In the genomic region with DNA sequence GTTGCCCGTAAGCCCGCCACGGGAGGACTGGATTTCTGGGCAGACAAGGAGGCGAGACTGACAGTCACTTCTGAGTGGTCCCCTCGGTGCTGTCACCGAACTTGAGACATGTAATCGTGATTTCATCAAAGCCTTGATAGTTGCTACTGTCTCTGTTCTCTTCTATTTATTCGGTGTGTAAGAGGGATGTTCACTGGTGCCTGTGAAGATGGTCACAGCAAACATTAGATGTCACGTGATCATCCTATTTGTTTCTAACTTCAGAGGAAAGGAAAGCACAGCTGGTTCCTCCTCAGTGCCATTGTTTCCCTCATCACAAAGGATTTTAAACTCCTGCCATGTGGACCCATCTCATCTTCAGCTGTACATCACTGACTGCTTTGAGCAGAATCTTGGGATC, we compare ENCODE assay signal across 23 cellular contexts.
DNase-seq lines count a peak whose midpoint lies in the region; ATAC-seq and TF ChIP-seq lines count a peak whose summit lies in the region.
"Had no signal": no experiment of that assay in that cellular context is flagged by ENCODE, and none has a peak within 500 bp of the region (broad histone marks: within the 10 kb centered on the region; RNA-seq: fewer than 3 reads in every experiment).

No MANE protein-coding gene starts in this region.

- no peak for ATAC-seq in WTC11
- ATAC-seq in stimulated activated naive CD8-positive, alpha-beta T cell treated with anti-CD3 and anti-CD28 coated beads, Interleukin-15, amount 100 ng/mL, for 72 hours = no peak
- ATAC-seq: heart left ventricle; mucosa of descending colon; right cardiac atrium; stimulated activated naive B cell treated with anti-CD40 and anti-IgM and Interleukin-4, amounts not matched to agents 10 μg/mL and 1 μg/mL and 100 μg/mL, for 72 hours had no signal

- CTCF ChIA-PET in WTC11 (lab: Charles Lee) = interaction anchor here (0.6 to 1.7 kb wide), 4 partner anchors 21 to 231 kb away, joined by 3 to 5 read pairs (median 4); no protein-coding TSS in a partner anchor

- no peak for TF ChIP-seq EP300 in tibial nerve (IDR thresholded peaks at IDR 0.05)

- no peaks in the 10 kb centered on the region; the same call in 1 of the 2 replicates for H3K4me1 Mint-ChIP-seq in WTC11
- H3K4me1 Mint-ChIP-seq in stimulated activated naive CD8-positive, alpha-beta T cell treated with anti-CD3 and anti-CD28 coated beads, Interleukin-15, amount 100 ng/mL, for 72 hours = peaks cover 7% of the 10 kb centered on the region
- H3K4me1 Mint-ChIP-seq: immature natural killer cell had no signal

- intact Hi-C loops in prostate gland (cut with DNase I) = no loop called here

- no peaks in the 10 kb centered on the region; the same call in 1 of the 2 replicates for H3K27me3 Mint-ChIP-seq in WTC11 (ENCODE audit: low read depth)
- peaks cover 43% of the 10 kb centered on the region for H3K27me3 Mint-ChIP-seq in stimulated activated naive CD8-positive, alpha-beta T cell treated with anti-CD3 and anti-CD28 coated beads, Interleukin-15, amount 100 ng/mL, for 72 hours

- no peaks in the 10 kb centered on the region for H3K27me3 ChIP-seq in prostate gland (replicated peaks; ENCODE audit: insufficient read depth)
- peaks cover 0 to 7% of the 10 kb centered on the region in 2 donors for H3K27me3 ChIP-seq in tibial nerve
- H3K27me3 ChIP-seq: thyroid gland had no signal

- H3K36me3 ChIP-seq in prostate gland (no peaks in the 10 kb centered on the region), tibial nerve (no peaks in the 10 kb centered on the region)
- H3K36me3 ChIP-seq: esophagus squamous epithelium, heart left ventricle, thyroid gland had no signal

- H3K27ac ChIP-seq in prostate gland (no peak overlapping the region), tibial nerve (no peak overlapping the region)
- H3K27ac ChIP-seq: esophagus squamous epithelium, heart left ventricle, thyroid gland had no signal

- H3K4me1 ChIP-seq in prostate gland (replicated peaks) (no peaks in the 10 kb centered on the region), tibial nerve (no peaks in the 10 kb centered on the region)
- H3K4me1 ChIP-seq: esophagus squamous epithelium, heart left ventricle, thyroid gland had no signal

- POLR2A ChIA-PET in WTC11 (lab: Charles Lee) = no interaction called here

- H3K36me3 Mint-ChIP-seq in WTC11 = no peaks in the 10 kb centered on the region
- H3K36me3 Mint-ChIP-seq: CD4-positive, CD25-positive, alpha-beta regulatory T cell; immature natural killer cell; stimulated activated naive B cell treated with anti-CD40 and anti-IgM and Interleukin-4, amounts not matched to agents 10 μg/mL and 1 μg/mL and 100 μg/mL, for 72 hours had no signal

- TF ChIP-seq CTCF in WTC11 (IDR thresholded peaks at IDR 0.05) (no peak), prostate gland (IDR thresholded peaks at IDR 0.05) (no peak), tibial nerve (IDR thresholded peaks at IDR 0.05) (no peak)

- H3K9me3 ChIP-seq in prostate gland = no peaks in the 10 kb centered on the region
- no peaks in the 10 kb centered on the region for H3K9me3 ChIP-seq in tibial nerve
- H3K9me3 ChIP-seq: esophagus squamous epithelium, heart left ventricle, mucosa of descending colon, thyroid gland had no signal

- DNase-seq in NCI-H2029 (lab: John Stamatoyannopoulos, UW) = peak; percentile 43
- DNase-seq in NCI-H2029 treated with DMSO at 0.1 percent for 48 hours (lab: John Stamatoyannopoulos, UW) = no peak
- DNase-seq in NCI-H1105 (lab: John Stamatoyannopoulos, UW) = peak; percentile 32
- no peak for DNase-seq in WTC11 (ENCODE audit: low spot score)
- peak; percentile 6 for DNase-seq in prostate gland (ENCODE audit: low spot score)
- DNase-seq in tibial nerve (ENCODE audit: low spot score in 2 of 2) = no peak
- DNase-seq in Kasumi-1 (lab: John Stamatoyannopoulos, UW) = no peak
- no peak for DNase-seq in stimulated activated naive CD8-positive, alpha-beta T cell treated with anti-CD3 and anti-CD28 coated beads, Interleukin-15, amount 100 ng/mL, for 72 hours
- DNase-seq: activated CD4-positive, alpha-beta T cell treated with anti-CD3 and anti-CD28 coated beads, Interleukin-2, amount 10 ng/mL, durations not matched to agents 7 days and 5 days; activated CD8-positive, alpha-beta memory T cell treated with anti-CD3 and anti-CD28 coated beads, Interleukin-2, amount 50 U/mL, for 48 hours; activated gamma-delta T cell; amygdala; caudate nucleus; CD4-positive, CD25-positive, alpha-beta regulatory T cell; esophagus squamous epithelium; heart left ventricle; immature natural killer cell; mucosa of descending colon; occipital lobe; right cardiac atrium; stimulated activated naive B cell treated with anti-CD40 and anti-IgM and Interleukin-4, amounts not matched to agents 10 μg/mL and 1 μg/mL and 100 μg/mL, for 72 hours; SW 1271; thyroid gland had no signal

- no peak overlapping the region for H3K27ac Mint-ChIP-seq in WTC11
- no peak overlapping the region for H3K27ac Mint-ChIP-seq in stimulated activated naive CD8-positive, alpha-beta T cell treated with anti-CD3 and anti-CD28 coated beads, Interleukin-15, amount 100 ng/mL, for 72 hours
- H3K27ac Mint-ChIP-seq: activated CD4-positive, alpha-beta T cell treated with anti-CD3 and anti-CD28 coated beads, Interleukin-2, amount 10 ng/mL, durations not matched to agents 7 days and 5 days; CD4-positive, CD25-positive, alpha-beta regulatory T cell; immature natural killer cell; stimulated activated naive B cell treated with anti-CD40 and anti-IgM and Interleukin-4, amounts not matched to agents 10 μg/mL and 1 μg/mL and 100 μg/mL, for 72 hours had no signal

- H3K4me3 ChIP-seq in prostate gland (no peak overlapping the region), tibial nerve (no peak overlapping the region)
- H3K4me3 ChIP-seq: esophagus squamous epithelium, heart left ventricle, mucosa of descending colon, thyroid gland had no signal

- H3K9me3 Mint-ChIP-seq in WTC11 = no peaks in the 10 kb centered on the region
- H3K9me3 Mint-ChIP-seq in stimulated activated naive CD8-positive, alpha-beta T cell treated with anti-CD3 and anti-CD28 coated beads, Interleukin-15, amount 100 ng/mL, for 72 hours = no peaks in the 10 kb centered on the region
- H3K9me3 Mint-ChIP-seq: activated CD4-positive, alpha-beta T cell treated with anti-CD3 and anti-CD28 coated beads, Interleukin-2, amount 10 ng/mL, durations not matched to agents 7 days and 5 days; immature natural killer cell; stimulated activated naive B cell treated with anti-CD40 and anti-IgM and Interleukin-4, amounts not matched to agents 10 μg/mL and 1 μg/mL and 100 μg/mL, for 72 hours had no signal

- TF ChIP-seq POLR2A in prostate gland (IDR thresholded peaks at IDR 0.05) (no peak), tibial nerve (IDR thresholded peaks at IDR 0.05) (no peak)

- H3K4me3 Mint-ChIP-seq in WTC11 = no peak overlapping the region
- no peak overlapping the region for H3K4me3 Mint-ChIP-seq in stimulated activated naive CD8-positive, alpha-beta T cell treated with anti-CD3 and anti-CD28 coated beads, Interleukin-15, amount 100 ng/mL, for 72 hours
- H3K4me3 Mint-ChIP-seq: activated CD4-positive, alpha-beta T cell treated with anti-CD3 and anti-CD28 coated beads, Interleukin-2, amount 10 ng/mL, durations not matched to agents 7 days and 5 days; CD4-positive, CD25-positive, alpha-beta regulatory T cell; immature natural killer cell; stimulated activated naive B cell treated with anti-CD40 and anti-IgM and Interleukin-4, amounts not matched to agents 10 μg/mL and 1 μg/mL and 100 μg/mL, for 72 hours had no signal

- WGBS in prostate gland = 36% methylated on average over 9 of the region's 9 CpGs
- 65 to 71% methylated on average over 9 of the region's 9 CpGs for WGBS in tibial nerve, 2 donors

TF ChIP-seq in WTC11, 78 proteins besides CTCF, POLR2A, EP300 and RAD21:
- TF ChIP-seq USF2 (CRISPR knock-in tag; IDR thresholded peaks at IDR 0.05) (0 out of 2 replicates have a peak, but pooled peaks have one; percentile 31), TP53 (CRISPR knock-in tag; IDR thresholded peaks at IDR 0.05) (no peak), NR3C1 (CRISPR knock-in tag; conservative IDR thresholded peaks at IDR 0.05; ENCODE audit: low read depth) (no peak)
- TF ChIP-seq, protein P1, sequence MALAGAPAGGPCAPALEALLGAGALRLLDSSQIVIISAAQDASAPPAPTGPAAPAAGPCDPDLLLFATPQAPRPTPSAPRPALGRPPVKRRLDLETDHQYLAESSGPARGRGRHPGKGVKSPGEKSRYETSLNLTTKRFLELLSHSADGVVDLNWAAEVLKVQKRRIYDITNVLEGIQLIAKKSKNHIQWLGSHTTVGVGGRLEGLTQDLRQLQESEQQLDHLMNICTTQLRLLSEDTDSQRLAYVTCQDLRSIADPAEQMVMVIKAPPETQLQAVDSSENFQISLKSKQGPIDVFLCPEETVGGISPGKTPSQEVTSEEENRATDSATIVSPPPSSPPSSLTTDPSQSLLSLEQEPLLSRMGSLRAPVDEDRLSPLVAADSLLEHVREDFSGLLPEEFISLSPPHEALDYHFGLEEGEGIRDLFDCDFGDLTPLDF (CRISPR knock-in tag; IDR thresholded peaks at IDR 0.05) = no peak

Comparison
In these comparisons a context has a peak if more than half of its experiments do, and no peak if none do; other contexts are left out.
1. DNase-seq: peak in NCI-H2029 (single experiment), NCI-H1105 (single experiment) and prostate gland (single experiment); none in NCI-H2029 treated with DMSO at 0.1 percent for 48 hours (single experiment), WTC11 (single experiment), tibial nerve (0 of 2), Kasumi-1 (0 of 2) and stimulated activated naive CD8-positive, alpha-beta T cell treated with anti-CD3 and anti-CD28 coated beads, Interleukin-15, amount 100 ng/mL, for 72 hours (0 of 2).